ENCODE assay signal across 8 cellular contexts in genomic region chr20:19583532-19584175, GRCh38.
DNase-seq lines count a peak whose midpoint lies in the region; ATAC-seq and TF ChIP-seq lines count a peak whose summit lies in the region.

No MANE protein-coding gene starts in this region.

- ATAC-seq in heart right ventricle (peak; percentile 58 to 87 (median 80)), GM18909 (IDR thresholded peaks at IDR 0.05; ENCODE audit: poor library complexity, unreplicated experiment) (no peak)

- TF ChIP-seq CTCF in HEK293 (tag by site-specific recombination; IDR thresholded peaks at IDR 0.05) (no peak), heart right ventricle (IDR thresholded peaks at IDR 0.05) (peak; percentile 60 to 87 (median 83))

- H3K9me3 ChIP-seq in HEK293 (ENCODE audit: control insufficient read depth, insufficient read depth, low read depth, low read length) (no peaks in the 10 kb centered on the region), heart right ventricle (no peaks in the 10 kb centered on the region)

- H3K36me3 ChIP-seq in HEK293 (ENCODE audit: control insufficient read depth in 2 of 2, insufficient read depth in 1 of 2, low read length in 2 of 2) (no peaks in the 10 kb centered on the region), heart right ventricle (no peaks in the 10 kb centered on the region)

- no peak overlapping the region for H3K27ac ChIP-seq in HEK293 (ENCODE audit: extremely low read depth, low read depth, low read length)
- no peak overlapping the region for H3K27ac ChIP-seq in heart right ventricle

- intact Hi-C loops in heart right ventricle (cut with DNase I), result loop anchor here (1.0 to 10.0 kb wide), 7 partner anchors 376 to 681 kb away; no protein-coding TSS in a partner anchor
- intact Hi-C loops in posterior vena cava (cut with DNase I), result loop anchor here (2.0 to 10.0 kb wide), 2 partner anchors 369 to 377 kb away; partner anchors contain the start of gene SLC24A3 (in 1 of the 2)

- CTCF ChIA-PET in HEK293 (lab: Yijun Ruan, JAX), result interaction anchor here (0.7 to 3.8 kb wide), 23 partner anchors 9 to 988 kb away, joined by 3 to 65 read pairs (median 4); no protein-coding TSS in a partner anchor

- DNase-seq in DMS53 treated with DMSO at 0.1 percent for 48 hours (lab: John Stamatoyannopoulos, UW; ENCODE audit: unreplicated experiment), result peak; percentile 71
- peak; percentile 50 for DNase-seq in NCI-H526 treated with DMSO at 0.1 percent for 48 hours (lab: John Stamatoyannopoulos, UW)
- DNase-seq in activated gamma-delta T cell treated with anti-CD3 and anti-CD28 coated beads, Interleukin-2, amount 50 U/mL, for 16 hours (ENCODE audit: low read depth), result peak; percentile 2
- peak; percentile 54 to 76 for DNase-seq in heart right ventricle
- DNase-seq in posterior vena cava (ENCODE audit: low spot score), result peak; percentile 87
- no peak for DNase-seq in GF-D8 (lab: John Stamatoyannopoulos, UW)

- H3K4me3 ChIP-seq in HEK293 (ENCODE audit: low read depth, low read length), result no peak overlapping the region
- H3K4me3 ChIP-seq in heart right ventricle, result no peak overlapping the region

- H3K27me3 ChIP-seq in heart right ventricle, result peaks cover 0 to 24% (median 5%) of the 10 kb centered on the region in 7 donors

- 40 to 41% methylated on average over 12 of the region's 12 CpGs for WGBS in heart right ventricle, 2 donors

- H3K4me1 ChIP-seq in HEK293 (ENCODE audit: control insufficient read depth, insufficient read depth, low read length), result no peaks in the 10 kb centered on the region
- peaks cover 0 to under 1% (median 0%) of the 10 kb centered on the region in 9 donors for H3K4me1 ChIP-seq in heart right ventricle

- POLR2A ChIA-PET in HEK293 (lab: Yijun Ruan, JAX), result no interaction called here

TF ChIP-seq in HEK293, 187 proteins besides CTCF, POLR2A, EP300 and RAD21:
- TF ChIP-seq ZNF501 (tag by site-specific recombination; IDR thresholded peaks at IDR 0.05) (no peak), ZNF654 (tag by site-specific recombination; IDR thresholded peaks at IDR 0.05; ENCODE audit: low read depth) (peak; percentile 40), ZNF830 (tag by site-specific recombination; IDR thresholded peaks at IDR 0.05; ENCODE audit: low read depth) (no peak)
